In the genomic region with DNA sequence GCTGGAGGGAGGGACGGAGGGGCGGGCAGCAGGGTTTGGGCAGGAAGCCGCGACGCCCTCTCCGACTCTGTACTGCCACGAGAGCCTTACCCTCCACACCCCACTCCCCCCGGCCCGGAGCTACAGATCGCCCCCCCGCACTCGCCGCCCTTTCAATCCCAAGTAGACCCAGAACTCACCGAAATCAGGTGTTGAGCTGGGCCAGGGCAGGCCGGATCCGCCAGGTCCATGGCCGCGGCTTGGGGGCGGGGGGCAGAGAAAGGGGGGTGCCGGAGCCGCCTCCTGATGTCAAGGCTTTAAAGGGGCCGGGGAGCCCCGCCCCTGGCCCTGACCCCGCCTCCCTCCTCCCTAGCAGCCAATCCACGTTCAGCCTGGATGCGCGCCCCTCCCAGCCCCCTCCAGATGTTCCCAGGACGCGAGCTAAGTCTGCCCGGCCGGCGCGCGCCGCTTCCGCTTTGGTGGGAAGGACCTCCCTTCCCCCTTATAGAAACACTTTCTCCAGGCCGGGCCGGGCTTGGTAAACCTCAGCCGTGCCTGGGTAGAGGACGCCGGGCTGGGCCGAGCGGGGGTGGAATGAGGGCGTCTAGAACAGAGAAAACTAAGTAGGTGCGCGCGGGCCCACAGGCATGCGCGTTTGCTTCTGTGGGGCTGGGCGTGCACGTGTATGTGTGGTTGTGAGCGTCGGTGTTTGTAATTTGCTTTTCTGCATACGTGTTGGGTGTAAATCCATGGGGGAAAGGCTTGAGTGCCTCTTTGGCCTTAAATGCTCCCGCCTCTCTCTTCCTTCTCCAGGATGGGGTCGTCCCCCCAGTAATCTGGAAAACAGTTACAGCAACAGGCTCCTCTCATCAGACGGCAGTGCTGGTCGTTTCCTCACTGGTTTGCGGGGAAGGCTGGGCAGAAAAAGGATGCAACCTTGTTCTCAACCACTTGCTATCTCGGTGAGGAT, we compare ENCODE assay signal across 8 cellular contexts. TPM values are rescaled to one million over a fixed set of nuclear protein-coding genes. Genes with fewer than 3 reads are reported as not detected.
DNase-seq lines count a peak whose midpoint lies in the region; ATAC-seq and TF ChIP-seq lines count a peak whose summit lies in the region.

Gene NCKAP5L, minus strand, starts transcription at position 271 of the 949 bp plus-strand sequence. CDS start 24,369 bp downstream, outside the sequence.

- H3K79me2 ChIP-seq in OCI-LY3 (ENCODE audit: low read length): 0 out of 2 replicates have a peak, but pooled peaks cover 7% of the 10 kb centered on the region

- TF ChIP-seq CTCF in OCI-LY3 (IDR thresholded peaks at IDR 0.05; ENCODE audit: low read depth, low read length): no peak
- no peak for TF ChIP-seq CTCF in mucosa of descending colon (IDR thresholded peaks at IDR 0.05)

- intact Hi-C loops in mucosa of descending colon (cut with DNase I, micrococcal nuclease): no loop called here

- no peaks in the 10 kb centered on the region for H4K20me1 ChIP-seq in OCI-LY3 (ENCODE audit: insufficient read depth, low read length)

- H3K9me3 ChIP-seq in OCI-LY3 (ENCODE audit: insufficient read depth, low read length) (no peaks in the 10 kb centered on the region), mucosa of descending colon (no peaks in the 10 kb centered on the region)

- DNase-seq in D341Med (ENCODE audit: low spot score) (peak; percentile 99), HuH-7.5 (ENCODE audit: low spot score) (peak; percentile 94), activated T-cell treated with anti-CD3 and anti-CD28 coated beads for 4 hours (peak; percentile 92), epidermal melanocyte (ENCODE audit: insufficient read length, low spot score) (peak; percentile 91), mucosa of descending colon (peak; percentile 96 to 97 (median 96))
- DNase-seq in stimulated activated CD8-positive, alpha-beta memory T cell treated with anti-CD3 and anti-CD28 coated beads, Interleukin-4, amount 100 ng/mL, for 1 hour (ENCODE audit: low read depth in 2 of 2, low spot score in 1 of 2): peak; percentile 85 to 89

- H3K4me3 ChIP-seq in OCI-LY3 (ENCODE audit: low read length) (peak within 1 kb of the TSS; percentile 87), mucosa of descending colon (peak within 1 kb of the TSS; percentile 32)

- H3K4me1 ChIP-seq in OCI-LY3 (ENCODE audit: low read length) (peaks cover 11% of the 10 kb centered on the region), mucosa of descending colon (ENCODE audit: low read depth) (peaks cover 15% of the 10 kb centered on the region)

- H3K9ac ChIP-seq in OCI-LY3 (ENCODE audit: low read length): peak within 1 kb of the TSS; percentile 67

- H3K36me3 ChIP-seq in OCI-LY3 (replicated peaks; ENCODE audit: low read depth, low read length) (no peaks in the 10 kb centered on the region), mucosa of descending colon (ENCODE audit: low read depth) (no peaks in the 10 kb centered on the region)

- ATAC-seq in GM21515 (IDR thresholded peaks at IDR 0.05; ENCODE audit: unreplicated experiment) (peak; percentile 84), mucosa of descending colon (peak; percentile 98)

- peak within 1 kb of the TSS; percentile 88 for H2AFZ ChIP-seq in OCI-LY3 (ENCODE audit: low read depth, low read length)

- peak within 1 kb of the TSS; percentile 43; the same call in 1 of the 2 replicates for H3K27ac ChIP-seq in OCI-LY3 (ENCODE audit: low read length)

- peak within 1 kb of the TSS; percentile 96 for H3K4me2 ChIP-seq in OCI-LY3 (ENCODE audit: low read length)

- no peaks in the 10 kb centered on the region for H3K27me3 ChIP-seq in OCI-LY3 (ENCODE audit: low read depth, low read length)

RNA-seq across cellular contexts. Expression of gene NCKAP5L, which starts in this region (rescaled TPM):
- 10 to 100 TPM in 1 of 3 donors, 1 to 10 TPM in 2; 2.5 to 17.7 (median 4.7) TPM for total RNA-seq in mucosa of descending colon

Comparison
In these comparisons a context has a peak if more than half of its experiments do, and no peak if none do; other contexts are left out.
1. Peak in every context shown above with its lines: DNase-seq, ATAC-seq, H3K4me3 ChIP-seq and H3K27ac ChIP-seq.